Comparison of ENCODE assay signal across 14 cellular contexts in genomic region chr9:99353408-99353807, GRCh38.
DNase-seq lines count a peak whose midpoint lies in the region; ATAC-seq, FAIRE-seq and TF ChIP-seq lines count a peak whose summit lies in the region.
"Had no signal": no experiment of that assay in that cellular context is flagged by ENCODE, and none has a peak within 500 bp of the region (broad histone marks: within the 10 kb centered on the region; RNA-seq: fewer than 3 reads in every experiment).

No MANE protein-coding gene starts in this region.

- H3K79me2 ChIP-seq in GM12878 (ENCODE audit: control insufficient read depth, insufficient read depth, low read length) (no peaks in the 10 kb centered on the region), MM.1S (ENCODE audit: low read length) (no peaks in the 10 kb centered on the region)

- H3K4me3 ChIP-seq in GM12878: no peak overlapping the region
- no peak overlapping the region for H3K4me3 ChIP-seq in suprapubic skin
- no peak overlapping the region for H3K4me3 ChIP-seq in prostate gland
- H3K4me3 ChIP-seq in MM.1S (ENCODE audit: low read length): no peak overlapping the region
- H3K4me3 ChIP-seq: SJCRH30 had no signal

- no peak for TF ChIP-seq CTCF in GM12878 (IDR thresholded peaks at IDR 0.05 in 2 of 3, conservative IDR thresholded peaks at IDR 0.05 in 1 of 3; ENCODE audit: control insufficient read depth in 2 of 3, extremely low read depth in 1 of 3, insufficient read depth in 1 of 3, low read depth in 3 of 3, low read length in 3 of 3)
- no peak for TF ChIP-seq CTCF in suprapubic skin (IDR thresholded peaks at IDR 0.05)
- TF ChIP-seq CTCF in prostate gland (IDR thresholded peaks at IDR 0.05): no peak
- TF ChIP-seq CTCF in MM.1S (IDR thresholded peaks at IDR 0.05; ENCODE audit: low read length): no peak

- BruUV-seq in GM12878 (replicated peaks; lab: Mats Ljungman, UMichigan): no TSS peak

- POLR2A ChIA-PET in GM12878 (lab: Charles Lee): no interaction called here

- H3K27ac ChIP-seq in GM12878 (ENCODE audit: control insufficient read depth, insufficient read depth): no peak overlapping the region
- H3K27ac ChIP-seq in suprapubic skin: peak overlapping the region; percentile 77
- no peak overlapping the region for H3K27ac ChIP-seq in prostate gland
- no peak overlapping the region for H3K27ac ChIP-seq in MM.1S (ENCODE audit: low read length)
- H3K27ac ChIP-seq: SJCRH30 had no signal

- H3K9me3 ChIP-seq in GM12878 (replicated peaks; ENCODE audit: control insufficient read depth, insufficient read depth, low read length) (no peaks in the 10 kb centered on the region; the same call in 1 of the 3 replicates), suprapubic skin (no peaks in the 10 kb centered on the region), prostate gland (no peaks in the 10 kb centered on the region), MM.1S (replicated peaks; ENCODE audit: insufficient read depth, low read length) (no peaks in the 10 kb centered on the region)
- H3K9me3 ChIP-seq: SJCRH30 had no signal

- peak overlapping the region; percentile 14; the same call in 1 of the 2 replicates for H2AFZ ChIP-seq in GM12878 (ENCODE audit: control insufficient read depth, low read depth, low read length)
- no peak overlapping the region for H2AFZ ChIP-seq in MM.1S (ENCODE audit: low read length)

- in situ Hi-C loops in GM12878 (cut with MboI): no loop called here

- no peak for TF ChIP-seq RAD21 in GM12878 (IDR thresholded peaks at IDR 0.05; ENCODE audit: insufficient read depth, low read depth, low read length)

- intact Hi-C loops in GM12878 (cut with micrococcal nuclease; ENCODE audit: unreplicated experiment) (no loop called here), prostate gland (cut with DNase I) (no loop called here)

- H3K4me1 ChIP-seq in GM12878 (ENCODE audit: control insufficient read depth, insufficient read depth, low read length): no peaks in the 10 kb centered on the region
- peaks cover 22% of the 10 kb centered on the region for H3K4me1 ChIP-seq in suprapubic skin
- no peaks in the 10 kb centered on the region for H3K4me1 ChIP-seq in prostate gland (replicated peaks)
- H3K4me1 ChIP-seq in MM.1S (ENCODE audit: low read length): no peaks in the 10 kb centered on the region
- H3K4me1 ChIP-seq: SJCRH30 had no signal

- DNase-seq in GM04503 (ENCODE audit: low read depth) (peak; percentile 92), GM12878 (ENCODE audit: low read depth, low spot score) (no peak), iris pigment epithelial cell (ENCODE audit: low read depth) (peak; percentile 98), suprapubic skin (ENCODE audit: low spot score in 2 of 2) (peak in 1 of 2 donors; percentile 76), prostate gland (ENCODE audit: low spot score) (no peak), NCI-H2081 treated with DMSO at 0.1 percent for 48 hours (lab: John Stamatoyannopoulos, UW) (no peak), GF-D8 (lab: John Stamatoyannopoulos, UW) (no peak), MM.1S (no peak)
- DNase-seq: activated B cell treated with CpG ODN at 0.5 μM for 24 hours; activated T-cell treated with anti-CD3 and anti-CD28 coated beads, Interleukin-2, amount 50 U/mL, for 1 hour; naive thymus-derived CD4-positive, alpha-beta T cell; NCI-H1694; SJCRH30 had no signal

- no peaks in the 10 kb centered on the region for H3F3A ChIP-seq in MM.1S (ENCODE audit: insufficient read depth, low read length)

- TF ChIP-seq POLR2A in GM12878 (IDR thresholded peaks at IDR 0.05; ENCODE audit: low read depth, low read length): no peak
- TF ChIP-seq POLR2A in suprapubic skin (IDR thresholded peaks at IDR 0.05): no peak
- TF ChIP-seq POLR2A in prostate gland (IDR thresholded peaks at IDR 0.05): no peak

- FAIRE-seq in GM12878 (lab: Jason Lieb, UNC): no peak
- FAIRE-seq: endothelial cell of umbilical vein had no signal

- H3K27me3 ChIP-seq in GM12878 (replicated peaks in 1 of 2; ENCODE audit: control insufficient read depth in 2 of 2, insufficient read depth in 2 of 2, low read length in 1 of 2): no peaks in the 10 kb centered on the region
- H3K27me3 ChIP-seq in suprapubic skin: no peaks in the 10 kb centered on the region
- H3K27me3 ChIP-seq in prostate gland (replicated peaks; ENCODE audit: insufficient read depth): no peaks in the 10 kb centered on the region
- no peaks in the 10 kb centered on the region for H3K27me3 ChIP-seq in MM.1S (replicated peaks; ENCODE audit: insufficient read depth, low read length)

- RAD21 ChIA-PET in GM12878 (lab: Charles Lee; ENCODE audit: unreplicated experiment): no interaction called here

- ATAC-seq in GM12878: no peak
- ATAC-seq: naive thymus-derived CD4-positive, alpha-beta T cell had no signal

- H4K20me1 ChIP-seq in GM12878 (ENCODE audit: control insufficient read depth, insufficient read depth) (no peaks in the 10 kb centered on the region), MM.1S (ENCODE audit: insufficient read depth, low read length) (no peaks in the 10 kb centered on the region)

- H3K9me2 ChIP-seq in MM.1S (replicated peaks; ENCODE audit: insufficient read depth, low read length): no peaks in the 10 kb centered on the region

- WGBS in GM12878 (ENCODE audit: insufficient coverage, insufficient replicate concordance, low lambda C conversion rate, missing lambda C conversion rate): 16% methylated on average over 5 of the region's 5 CpGs
- WGBS in suprapubic skin: 44% methylated on average over 5 of the region's 5 CpGs
- 63% methylated on average over 5 of the region's 5 CpGs for WGBS in prostate gland

- SMC1A ChIA-PET in GM12878 (lab: Charles Lee; ENCODE audit: uncharacterized antibody, unreplicated experiment): no interaction called here

- H3K9ac ChIP-seq in GM12878 (ENCODE audit: control insufficient read depth, insufficient read depth, low read length) (no peak overlapping the region), MM.1S (ENCODE audit: low read length) (no peak overlapping the region)

- H3K36me3 ChIP-seq in GM12878 (ENCODE audit: control insufficient read depth in 2 of 2, insufficient read depth in 2 of 2, low read length in 1 of 2) (no peaks in the 10 kb centered on the region), suprapubic skin (no peaks in the 10 kb centered on the region), prostate gland (no peaks in the 10 kb centered on the region), MM.1S (replicated peaks; ENCODE audit: insufficient read depth, low read length) (no peaks in the 10 kb centered on the region)
- H3K36me3 ChIP-seq: SJCRH30 had no signal

- H3K4me2 ChIP-seq in GM12878 (ENCODE audit: control insufficient read depth, insufficient read depth) (no peak overlapping the region), MM.1S (ENCODE audit: low read depth, low read length) (no peak overlapping the region)

- CTCF ChIA-PET in GM12878 (lab: Yijun Ruan, JAX): no interaction called here

- TF ChIP-seq EP300 in GM12878 (IDR thresholded peaks at IDR 0.05; ENCODE audit: borderline replicate concordance in 1 of 2, control insufficient read depth in 1 of 2, low read depth in 2 of 2, low read length in 2 of 2) (no peak), suprapubic skin (IDR thresholded peaks at IDR 0.05) (no peak)

TF ChIP-seq in GM12878, 131 proteins besides CTCF, POLR2A, EP300 and RAD21:
- TF ChIP-seq GABPA (IDR thresholded peaks at IDR 0.05; ENCODE audit: low read depth): no peak
- TF ChIP-seq BRCA1 (IDR thresholded peaks at IDR 0.05; ENCODE audit: low read depth, low read length): no peak
- no peak for TF ChIP-seq MXI1 (IDR thresholded peaks at IDR 0.05; ENCODE audit: low read depth, low read length)
- no peak for TF ChIP-seq BMI1 (IDR thresholded peaks at IDR 0.05; ENCODE audit: borderline replicate concordance)
- TF ChIP-seq SUPT20H (IDR thresholded peaks at IDR 0.05; ENCODE audit: borderline replicate concordance, control insufficient read depth, low read depth, low read length): no peak
- no peak for TF ChIP-seq BHLHE40 (IDR thresholded peaks at IDR 0.05; ENCODE audit: borderline replicate concordance in 1 of 2, low read depth in 2 of 2, low read length in 1 of 2)
- TF ChIP-seq CREM (IDR thresholded peaks at IDR 0.05; ENCODE audit: low read depth): no peak
- no peak for TF ChIP-seq E2F4 (IDR thresholded peaks at IDR 0.05; ENCODE audit: low read depth, low read length)
TF ChIP-seq in GM12878: peak in this region for 0.

Comparison
In these comparisons a context has a peak if more than half of its experiments do, and no peak if none do; other contexts are left out.
1. DNase-seq: peak in GM04503 (single experiment) and iris pigment epithelial cell (single experiment); none in GM12878 (single experiment), prostate gland (single experiment), NCI-H2081 treated with DMSO at 0.1 percent for 48 hours (single experiment), GF-D8 (single experiment) and MM.1S (single experiment).